8 cellular contexts compared by ENCODE assay signal in genomic region chr1:17439250-17440073, GRCh38. TPM values are rescaled to one million over a fixed set of nuclear protein-coding genes. Genes with fewer than 3 reads are reported as not detected.
A peak's percentile ranks its signal among the peaks of the same experiment; 100 is the strongest.
DNase-seq lines count a peak whose midpoint lies in the region; ATAC-seq, FAIRE-seq and TF ChIP-seq lines count a peak whose summit lies in the region.

RCC2 (minus strand) TSS chr1:17439677; CDS start chr1:17438514, 1,163 bp downstream.

- TF ChIP-seq RAD21 in Ishikawa (IDR thresholded peaks at IDR 0.05; ENCODE audit: low read depth) = no peak

- H3K4me3 ChIP-seq in fibroblast of the aortic adventitia (ENCODE audit: low read depth, low read length) = peak within 1 kb of the TSS; percentile 80

- TF ChIP-seq CTCF in fibroblast of the aortic adventitia (IDR thresholded peaks at IDR 0.05; ENCODE audit: insufficient read depth, low read length) = peak; percentile 14
- no peak for TF ChIP-seq CTCF in nephron (IDR thresholded peaks at IDR 0.05; ENCODE audit: unreplicated experiment in 3 of 3)

- TF ChIP-seq EP300 in Ishikawa (IDR thresholded peaks at IDR 0.05; ENCODE audit: borderline replicate concordance) = no peak

- H3K4me3 Mint-ChIP-seq in nephron = peak within 1 kb of the TSS; percentile 91 to 98 (median 97)
- H3K4me3 Mint-ChIP-seq in stimulated activated naive CD8-positive, alpha-beta T cell treated with anti-CD3 and anti-CD28 coated beads, Interleukin-15, Interleukin-2, amounts not matched to agents 100 ng/mL and 50 ng/mL, for 24 hours = peak within 1 kb of the TSS; percentile 95

- peak; percentile 49 for ATAC-seq in GM19372 (IDR thresholded peaks at IDR 0.05; ENCODE audit: low read depth, unreplicated experiment)

- H3K27me3 Mint-ChIP-seq in nephron (ENCODE audit: low read depth) = peaks cover 21% of the 10 kb centered on the region
- no peaks in the 10 kb centered on the region for H3K27me3 Mint-ChIP-seq in stimulated activated naive CD8-positive, alpha-beta T cell treated with anti-CD3 and anti-CD28 coated beads, Interleukin-15, Interleukin-2, amounts not matched to agents 100 ng/mL and 50 ng/mL, for 24 hours

- no peaks in the 10 kb centered on the region for H3K9me3 Mint-ChIP-seq in nephron
- H3K9me3 Mint-ChIP-seq in stimulated activated naive CD8-positive, alpha-beta T cell treated with anti-CD3 and anti-CD28 coated beads, Interleukin-15, Interleukin-2, amounts not matched to agents 100 ng/mL and 50 ng/mL, for 24 hours = no peaks in the 10 kb centered on the region

- peak; percentile 85 for DNase-seq in CD1c-positive myeloid dendritic cell (ENCODE audit: extremely low spot score)
- peak; percentile 80 for DNase-seq in RCC 7860 (ENCODE audit: low spot score)
- peak; percentile 69 for DNase-seq in activated T-helper 9 cell treated with anti-CD3 and anti-CD28 coated beads, Interleukin-2, amount 50 U/mL, for 16 hours (ENCODE audit: low read depth)
- DNase-seq in fibroblast of the aortic adventitia (ENCODE audit: low read depth) = peak; percentile 77

- peaks cover 22% of the 10 kb centered on the region for H3K4me1 Mint-ChIP-seq in nephron
- peaks cover 49% of the 10 kb centered on the region for H3K4me1 Mint-ChIP-seq in stimulated activated naive CD8-positive, alpha-beta T cell treated with anti-CD3 and anti-CD28 coated beads, Interleukin-15, Interleukin-2, amounts not matched to agents 100 ng/mL and 50 ng/mL, for 24 hours (ENCODE audit: low read depth)

- H3K36me3 Mint-ChIP-seq in nephron (ENCODE audit: low read depth) = peaks cover 10% of the 10 kb centered on the region
- peaks cover 26% of the 10 kb centered on the region for H3K36me3 Mint-ChIP-seq in stimulated activated naive CD8-positive, alpha-beta T cell treated with anti-CD3 and anti-CD28 coated beads, Interleukin-15, Interleukin-2, amounts not matched to agents 100 ng/mL and 50 ng/mL, for 24 hours (ENCODE audit: low read depth)

- H3K27ac Mint-ChIP-seq in nephron = peak within 1 kb of the TSS; percentile 93 to 98 (median 97)
- peak within 1 kb of the TSS; percentile 98 for H3K27ac Mint-ChIP-seq in stimulated activated naive CD8-positive, alpha-beta T cell treated with anti-CD3 and anti-CD28 coated beads, Interleukin-15, Interleukin-2, amounts not matched to agents 100 ng/mL and 50 ng/mL, for 24 hours

- FAIRE-seq in RCC 7860 (lab: Jason Lieb, UNC) = no peak

TF ChIP-seq in Ishikawa, 13 proteins besides CTCF, POLR2A, EP300 and RAD21:
- no peak for TF ChIP-seq CREB1 (IDR thresholded peaks at IDR 0.05; ENCODE audit: low read depth)
- TF ChIP-seq, protein P1, sequence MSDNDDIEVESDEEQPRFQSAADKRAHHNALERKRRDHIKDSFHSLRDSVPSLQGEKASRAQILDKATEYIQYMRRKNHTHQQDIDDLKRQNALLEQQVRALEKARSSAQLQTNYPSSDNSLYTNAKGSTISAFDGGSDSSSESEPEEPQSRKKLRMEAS (IDR thresholded peaks at IDR 0.05) = peak; percentile 83
- no peak for TF ChIP-seq TCF12 (IDR thresholded peaks at IDR 0.05; ENCODE audit: low read depth)
- TF ChIP-seq, protein P2, sequence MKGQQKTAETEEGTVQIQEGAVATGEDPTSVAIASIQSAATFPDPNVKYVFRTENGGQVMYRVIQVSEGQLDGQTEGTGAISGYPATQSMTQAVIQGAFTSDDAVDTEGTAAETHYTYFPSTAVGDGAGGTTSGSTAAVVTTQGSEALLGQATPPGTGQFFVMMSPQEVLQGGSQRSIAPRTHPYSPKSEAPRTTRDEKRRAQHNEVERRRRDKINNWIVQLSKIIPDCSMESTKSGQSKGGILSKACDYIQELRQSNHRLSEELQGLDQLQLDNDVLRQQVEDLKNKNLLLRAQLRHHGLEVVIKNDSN (IDR thresholded peaks at IDR 0.05) = 0 out of 2 replicates have a peak, but pooled peaks have one; percentile 36

RNA-seq across cellular contexts. Expression of gene RCC2, which starts in this region (rescaled TPM):
- total RNA-seq in fibroblast of the aortic adventitia (ENCODE audit: low replicate concordance) = 40.1 and 46.0 TPM in 2 replicates

Comparison
In these comparisons a context has a peak if more than half of its experiments do, and no peak if none do; other contexts are left out.
1. Peak in every context shown above with its lines: DNase-seq, ATAC-seq and H3K4me3 ChIP-seq.